ENCODE assay signal across 13 cellular contexts in the genomic region with DNA sequence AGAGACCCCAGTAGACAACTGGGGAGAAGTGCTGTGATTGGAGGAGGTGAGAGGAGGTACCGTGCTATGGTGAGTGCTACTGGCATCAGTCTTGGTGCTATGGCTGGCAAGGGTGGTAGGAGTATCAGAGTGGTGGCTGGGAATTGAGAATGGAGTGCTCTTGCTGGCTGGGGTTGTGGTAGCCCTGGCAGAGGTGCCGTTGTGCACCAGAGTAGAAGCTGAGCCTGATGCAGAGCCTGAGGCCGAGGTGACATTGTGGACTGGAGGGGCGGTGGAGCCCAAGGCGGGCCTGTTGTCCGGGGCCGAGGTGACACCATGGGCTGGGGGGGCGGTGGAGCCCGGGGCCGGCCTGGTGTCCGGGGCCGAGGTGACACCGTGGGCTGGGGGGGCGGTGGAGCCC. TPM values are rescaled to one million over a fixed set of nuclear protein-coding genes. Genes with fewer than 3 reads are reported as not detected.
DNase-seq lines count a peak whose midpoint lies in the region; ATAC-seq, FAIRE-seq and TF ChIP-seq lines count a peak whose summit lies in the region.
"Had no signal": no experiment of that assay in that cellular context is flagged by ENCODE, and none has a peak within 500 bp of the region (broad histone marks: within the 10 kb centered on the region; RNA-seq: fewer than 3 reads in every experiment).

No MANE protein-coding gene starts in this region.

- no peak for FAIRE-seq in kidney (lab: Jason Lieb, UNC)
- FAIRE-seq: HepG2 had no signal

- CTCF ChIA-PET in activated CD8-positive, alpha-beta T cell treated with anti-CD3 and anti-CD28 coated beads for 36 hours (lab: Charles Lee): no interaction called here

- H3K27ac ChIP-seq in kidney (ENCODE audit: low read depth in 2 of 2, low read length in 2 of 2): peak overlapping the region in 1 of 2 donors; percentile 32

- intact Hi-C loops in activated CD8-positive, alpha-beta T cell treated with anti-CD3 and anti-CD28 coated beads for 36 hours (cut with micrococcal nuclease): no loop called here
- intact Hi-C loops in kidney (cut with DNase I): no loop called here

- H3K36me3 Mint-ChIP-seq in activated naive CD4-positive, alpha-beta T cell treated with anti-CD3 and anti-CD28 coated beads, Interleukin-2, amount 50 U/mL, for 24 hours: peaks cover 3% of the 10 kb centered on the region
- H3K36me3 Mint-ChIP-seq in activated CD8-positive, alpha-beta T cell treated with anti-CD3 and anti-CD28 coated beads for 36 hours (ENCODE audit: low read depth): no peaks in the 10 kb centered on the region
- peaks cover 0 to 2% of the 10 kb centered on the region in 2 donors for H3K36me3 Mint-ChIP-seq in stimulated activated naive B cell treated with anti-CD40 and anti-IgM and Interleukin-4, amounts not matched to agents 10 μg/mL and 1 μg/mL and 100 μg/mL, for 72 hours

- no peaks in the 10 kb centered on the region for H3K36me3 ChIP-seq in kidney (ENCODE audit: control insufficient read depth in 1 of 2, insufficient read depth in 2 of 2, low read length in 2 of 2)

- peak overlapping the region; percentile 80 for H3K27ac Mint-ChIP-seq in activated naive CD4-positive, alpha-beta T cell treated with anti-CD3 and anti-CD28 coated beads, Interleukin-2, amount 50 U/mL, for 24 hours
- peak overlapping the region; percentile 58 for H3K27ac Mint-ChIP-seq in activated CD8-positive, alpha-beta T cell treated with anti-CD3 and anti-CD28 coated beads for 36 hours
- peak overlapping the region; percentile 2 for H3K27ac Mint-ChIP-seq in stimulated activated naive B cell treated with anti-CD40 and anti-IgM and Interleukin-4, amounts not matched to agents 10 μg/mL and 1 μg/mL and 100 μg/mL, for 72 hours
- H3K27ac Mint-ChIP-seq: activated B cell treated with CpG ODN at 0.5 μM for 24 hours had no signal

- POLR2A ChIA-PET in activated CD8-positive, alpha-beta T cell treated with anti-CD3 and anti-CD28 coated beads for 36 hours (lab: Charles Lee): interaction anchor here (1.2 kb wide), 1 partner anchor 14 kb away, joined by 3 read pairs; a partner anchor contains a TSS

- peak overlapping the region in 1 of 2 donors; percentile 31 for H3K9ac ChIP-seq in kidney (ENCODE audit: low read length in 2 of 2)

- H3K4me3 ChIP-seq in kidney (ENCODE audit: low read length in 2 of 2): peak overlapping the region in 1 of 2 donors; percentile 20

- H3K4me1 Mint-ChIP-seq in activated naive CD4-positive, alpha-beta T cell treated with anti-CD3 and anti-CD28 coated beads, Interleukin-2, amount 50 U/mL, for 24 hours: peaks cover 17% of the 10 kb centered on the region
- peaks cover 14% of the 10 kb centered on the region for H3K4me1 Mint-ChIP-seq in activated CD8-positive, alpha-beta T cell treated with anti-CD3 and anti-CD28 coated beads for 36 hours (ENCODE audit: low read depth)
- H3K4me1 Mint-ChIP-seq in stimulated activated naive B cell treated with anti-CD40 and anti-IgM and Interleukin-4, amounts not matched to agents 10 μg/mL and 1 μg/mL and 100 μg/mL, for 72 hours: peaks cover 26 to 30% of the 10 kb centered on the region in 2 donors

- no peak overlapping the region for H3K4me3 Mint-ChIP-seq in activated naive CD4-positive, alpha-beta T cell treated with anti-CD3 and anti-CD28 coated beads, Interleukin-2, amount 50 U/mL, for 24 hours
- no peak overlapping the region for H3K4me3 Mint-ChIP-seq in activated CD8-positive, alpha-beta T cell treated with anti-CD3 and anti-CD28 coated beads for 36 hours
- H3K4me3 Mint-ChIP-seq in stimulated activated naive B cell treated with anti-CD40 and anti-IgM and Interleukin-4, amounts not matched to agents 10 μg/mL and 1 μg/mL and 100 μg/mL, for 72 hours: no peak overlapping the region
- H3K4me3 Mint-ChIP-seq: activated B cell treated with CpG ODN at 0.5 μM for 24 hours had no signal

- DNase-seq in activated naive CD4-positive, alpha-beta T cell treated with anti-CD3 and anti-CD28 coated beads, Interleukin-2, amount 50 U/mL, for 16 hours: no peak
- no peak for DNase-seq in activated CD8-positive, alpha-beta T cell treated with anti-CD3 and anti-CD28 coated beads for 36 hours
- DNase-seq in kidney (peak; percentile 60), ureter (ENCODE audit: low spot score) (no peak), NCI-H82 (lab: John Stamatoyannopoulos, UW) (no peak)
- no peak for DNase-seq in stimulated activated naive B cell treated with anti-CD40 and anti-IgM and Interleukin-4, amounts not matched to agents 10 μg/mL and 1 μg/mL and 100 μg/mL, for 72 hours
- DNase-seq: activated B cell treated with CpG ODN at 0.5 μM for 24 hours, DMS79 treated with DMSO at 0.1 percent for 48 hours, mesendoderm, NCI-H2171 treated with DMSO at 0.1 percent for 48 hours had no signal

- peaks cover 7 to 28% of the 10 kb centered on the region in 2 donors for H3K4me1 ChIP-seq in kidney (ENCODE audit: control insufficient read depth in 1 of 2, insufficient read depth in 1 of 2, low read depth in 1 of 2, low read length in 2 of 2)

- no peaks in the 10 kb centered on the region for H3K9me3 ChIP-seq in kidney (ENCODE audit: control insufficient read depth in 1 of 2, low read length in 2 of 2)

- ATAC-seq in activated CD8-positive, alpha-beta T cell treated with anti-CD3 and anti-CD28 coated beads for 36 hours: no peak
- no peak for ATAC-seq in stimulated activated naive B cell treated with anti-CD40 and anti-IgM and Interleukin-4, amounts not matched to agents 10 μg/mL and 1 μg/mL and 100 μg/mL, for 72 hours (replicated peaks)
- no peak for ATAC-seq in HG03097 (IDR thresholded peaks at IDR 0.05; ENCODE audit: low FRiP score, unreplicated experiment)

- H3K9me3 Mint-ChIP-seq in activated naive CD4-positive, alpha-beta T cell treated with anti-CD3 and anti-CD28 coated beads, Interleukin-2, amount 50 U/mL, for 24 hours: no peaks in the 10 kb centered on the region
- no peaks in the 10 kb centered on the region for H3K9me3 Mint-ChIP-seq in activated CD8-positive, alpha-beta T cell treated with anti-CD3 and anti-CD28 coated beads for 36 hours
- H3K9me3 Mint-ChIP-seq in stimulated activated naive B cell treated with anti-CD40 and anti-IgM and Interleukin-4, amounts not matched to agents 10 μg/mL and 1 μg/mL and 100 μg/mL, for 72 hours: no peaks in the 10 kb centered on the region
- H3K9me3 Mint-ChIP-seq: activated B cell treated with CpG ODN at 0.5 μM for 24 hours had no signal

- no peaks in the 10 kb centered on the region for H3K27me3 Mint-ChIP-seq in activated naive CD4-positive, alpha-beta T cell treated with anti-CD3 and anti-CD28 coated beads, Interleukin-2, amount 50 U/mL, for 24 hours
- H3K27me3 Mint-ChIP-seq in activated CD8-positive, alpha-beta T cell treated with anti-CD3 and anti-CD28 coated beads for 36 hours: no peaks in the 10 kb centered on the region
- peaks cover 0 to under 1% of the 10 kb centered on the region in 2 donors for H3K27me3 Mint-ChIP-seq in stimulated activated naive B cell treated with anti-CD40 and anti-IgM and Interleukin-4, amounts not matched to agents 10 μg/mL and 1 μg/mL and 100 μg/mL, for 72 hours
- H3K27me3 Mint-ChIP-seq: activated B cell treated with CpG ODN at 0.5 μM for 24 hours had no signal

- no peak for TF ChIP-seq CTCF in activated CD8-positive, alpha-beta T cell treated with anti-CD3 and anti-CD28 coated beads for 36 hours (IDR thresholded peaks at IDR 0.05)
- no peak for TF ChIP-seq CTCF in kidney (IDR thresholded peaks at IDR 0.05; ENCODE audit: borderline replicate concordance, extremely low read depth, insufficient read depth)

RNA-seq across cellular contexts. Expression of a gene that starts 14.6 kb away (rescaled TPM):
- 1 to 10 TPM; 5.8 to 6.1 TPM for total RNA-seq in activated CD8-positive, alpha-beta T cell treated with anti-CD3 and anti-CD28 coated beads for 36 hours
- total RNA-seq in kidney (2.1 TPM), ureter (1.6 TPM)
- 0.28 TPM for polyA plus RNA-seq in kidney (ENCODE audit: insufficient read depth, low read depth, low replicate concordance)

RNA-seq across cellular contexts. Expression of a gene that starts 15.2 kb away (rescaled TPM):
- total RNA-seq in activated CD8-positive, alpha-beta T cell treated with anti-CD3 and anti-CD28 coated beads for 36 hours: 100 to 1,000 TPM; 124 to 125 TPM
- total RNA-seq in kidney: 198 TPM
- 351 TPM for polyA plus RNA-seq in kidney (ENCODE audit: insufficient read depth, low read depth, low replicate concordance)
- 293 TPM for total RNA-seq in ureter

RNA-seq across cellular contexts. Expression of a gene that starts 19.4 kb away (rescaled TPM):
- total RNA-seq in activated CD8-positive, alpha-beta T cell treated with anti-CD3 and anti-CD28 coated beads for 36 hours: 10 to 100 TPM; 11.1 to 12.0 TPM
- 33.0 TPM for total RNA-seq in kidney
- 21.4 TPM for polyA plus RNA-seq in kidney (ENCODE audit: insufficient read depth, low read depth, low replicate concordance)
- 54.6 TPM for total RNA-seq in ureter

RNA-seq across cellular contexts. Expression of a gene that starts 20.2 kb away (rescaled TPM):
- 10 to 100 TPM; 59.2 to 61.0 TPM for total RNA-seq in activated CD8-positive, alpha-beta T cell treated with anti-CD3 and anti-CD28 coated beads for 36 hours
- total RNA-seq in kidney (38.8 TPM), ureter (31.6 TPM)
- 86.9 TPM for polyA plus RNA-seq in kidney (ENCODE audit: insufficient read depth, low read depth, low replicate concordance)

RNA-seq across cellular contexts. Expression of a gene that starts 47.9 kb away (rescaled TPM):
- total RNA-seq in activated CD8-positive, alpha-beta T cell treated with anti-CD3 and anti-CD28 coated beads for 36 hours: 10 to 100 TPM; 37.1 to 38.1 TPM
- total RNA-seq in kidney (84.4 TPM), ureter (75.4 TPM)
- 237 TPM for polyA plus RNA-seq in kidney (ENCODE audit: insufficient read depth, low read depth, low replicate concordance)

Comparison
In these comparisons a context has a peak if more than half of its experiments do, and no peak if none do; other contexts are left out.
1. H3K27ac Mint-ChIP-seq: peak in every context shown above with its lines; median percentile 80 in activated naive CD4-positive, alpha-beta T cell treated with anti-CD3 and anti-CD28 coated beads, Interleukin-2, amount 50 U/mL, for 24 hours; 58 in activated CD8-positive, alpha-beta T cell treated with anti-CD3 and anti-CD28 coated beads for 36 hours; 2 in stimulated activated naive B cell treated with anti-CD40 and anti-IgM and Interleukin-4, amounts not matched to agents 10 μg/mL and 1 μg/mL and 100 μg/mL, for 72 hours.